Comparison of ENCODE assay signal across 15 cellular contexts in genomic region chr10:120011359-120012132, GRCh38.
DNase-seq lines count a peak whose midpoint lies in the region; ATAC-seq, FAIRE-seq and TF ChIP-seq lines count a peak whose summit lies in the region.
"Had no signal": no experiment of that assay in that cellular context is flagged by ENCODE, and none has a peak within 500 bp of the region (broad histone marks: within the 10 kb centered on the region; RNA-seq: fewer than 3 reads in every experiment).

No MANE protein-coding gene starts in this region.

- H3K4me2 ChIP-seq in SK-N-SH (no peak overlapping the region), H1 (ENCODE audit: insufficient read depth in 1 of 2, low read depth in 2 of 2, low read length in 2 of 2) (peak overlapping the region in 1 of 2 experiments; percentile 29; a peak in 1 of 4 replicates)

- H3K4ac ChIP-seq in H1 (replicated peaks; ENCODE audit: insufficient read length, low read depth, low read length), result no peak overlapping the region

- POLR2A ChIA-PET in SK-N-SH (lab: Yijun Ruan, JAX) (no interaction called here), H1 (lab: Charles Lee; ENCODE audit: partially characterized antibody) (interaction anchor here (1.5 kb wide), 1 partner anchor 173 kb away, joined by 3 read pairs; no protein-coding TSS in a partner anchor)
- POLR2A ChIA-PET in activated CD4-positive, alpha-beta memory T cell treated with anti-CD3 and anti-CD28 coated beads, Interleukin-2, amount 10 ng/mL, durations not matched to agents 7 days and 5 days (lab: Charles Lee), result no interaction called here

- no peaks in the 10 kb centered on the region for H3K36me3 Mint-ChIP-seq in activated CD4-positive, alpha-beta memory T cell treated with anti-CD3 and anti-CD28 coated beads, Interleukin-2, amount 10 ng/mL, durations not matched to agents 7 days and 5 days (ENCODE audit: low read depth)
- H3K36me3 Mint-ChIP-seq in CD14-positive monocyte, result no peaks in the 10 kb centered on the region

- intact Hi-C loops in left lung (cut with DNase I) (no loop called here), transverse colon (cut with DNase I; ENCODE audit: low total_unique reads) (no loop called here), CD14-positive monocyte (cut with micrococcal nuclease) (no loop called here)

- no peak overlapping the region for H2BK15ac ChIP-seq in H1 (ENCODE audit: low read length)

- in situ Hi-C loops in transverse colon (cut with MboI; ENCODE audit: low pct_ligation_motif_present in 1 of 4, low pct_unique_long_range_greater_than_20kb in 1 of 4, low sequenced_read_pairs in 3 of 4), result no loop called here

- TF ChIP-seq POLR2A in H1 (IDR thresholded peaks at IDR 0.05; ENCODE audit: control extremely low read depth in 1 of 2, low read depth in 2 of 2, low read length in 2 of 2) (no peak), transverse colon (IDR thresholded peaks at IDR 0.05) (no peak)

- H3K9ac ChIP-seq in SK-N-SH, result no peak overlapping the region
- H3K9ac ChIP-seq in H1 (replicated peaks in 1 of 4; ENCODE audit: extremely low read depth in 1 of 4, low read depth in 3 of 4, low read length in 3 of 4), result no peak overlapping the region

- no peak overlapping the region for H2BK5ac ChIP-seq in H1 (ENCODE audit: low read depth, low read length)

- H3K4me3 ChIP-seq in SK-N-SH (ENCODE audit: low read depth in 2 of 2, low read length in 1 of 2) (no peak overlapping the region), H1 (ENCODE audit: extremely low read depth in 1 of 4, insufficient read depth in 2 of 4, low read depth in 3 of 4, low read length in 4 of 4) (no peak overlapping the region), left lung (no peak overlapping the region), transverse colon (no peak overlapping the region)
- H3K4me3 ChIP-seq: coronary artery, psoas muscle had no signal

- H3K27ac ChIP-seq in SK-N-SH (ENCODE audit: low read depth in 2 of 2, low read length in 1 of 2), result no peak overlapping the region
- no peak overlapping the region for H3K27ac ChIP-seq in H1 (ENCODE audit: low read depth, low read length)
- no peak overlapping the region for H3K27ac ChIP-seq in left lung
- H3K27ac ChIP-seq in transverse colon, result no peak overlapping the region
- H3K27ac ChIP-seq: coronary artery, psoas muscle had no signal

- no peak overlapping the region for H3K4me3 Mint-ChIP-seq in activated CD4-positive, alpha-beta memory T cell treated with anti-CD3 and anti-CD28 coated beads, Interleukin-2, amount 10 ng/mL, durations not matched to agents 7 days and 5 days
- peak overlapping the region in 1 of 2 donors; percentile 68 for H3K4me3 Mint-ChIP-seq in CD14-positive monocyte

- H3K79me2 ChIP-seq in SK-N-SH (ENCODE audit: insufficient read depth) (no peaks in the 10 kb centered on the region), H1 (ENCODE audit: control insufficient read depth in 1 of 2, insufficient read depth in 2 of 2, low read length in 2 of 2) (no peaks in the 10 kb centered on the region)

- H4K20me1 ChIP-seq in SK-N-SH (ENCODE audit: insufficient read depth) (no peaks in the 10 kb centered on the region), H1 (replicated peaks in 1 of 2; ENCODE audit: control insufficient read depth in 1 of 2, insufficient read depth in 2 of 2, low read length in 2 of 2) (no peaks in the 10 kb centered on the region)

- no peak for ATAC-seq in SK-N-SH treated with all-trans-retinoic acid at 6 μM for 48 hours
- peak; percentile 35 for ATAC-seq in left lung
- ATAC-seq: left cardiac atrium, psoas muscle had no signal

- H2AFZ ChIP-seq in SK-N-SH (ENCODE audit: low read depth) (no peak overlapping the region), H1 (ENCODE audit: low read length) (peak overlapping the region; percentile 64)

- H2BK20ac ChIP-seq in H1 (ENCODE audit: low read length), result no peak overlapping the region

- H4K8ac ChIP-seq in H1 (ENCODE audit: extremely low read depth, insufficient read depth, low read length), result peak overlapping the region; percentile 60

- H3K56ac ChIP-seq in H1 (replicated peaks; ENCODE audit: insufficient read length, low read depth, low read length), result no peak overlapping the region

- TF ChIP-seq CTCF in SK-N-SH (IDR thresholded peaks at IDR 0.05), result no peak
- peak; percentile 30 to 49 (median 47) for TF ChIP-seq CTCF in H1 (IDR thresholded peaks at IDR 0.05; ENCODE audit: control extremely low read depth in 1 of 3, insufficient read depth in 1 of 3, low read depth in 1 of 3, low read length in 3 of 3)
- TF ChIP-seq CTCF in left lung (IDR thresholded peaks at IDR 0.05), result no peak
- peak in 2 of 5 experiments; percentile 18 to 29 for TF ChIP-seq CTCF in transverse colon (IDR thresholded peaks at IDR 0.05)
- TF ChIP-seq CTCF in CD14-positive monocyte (IDR thresholded peaks at IDR 0.05), result no peak

- H2BK12ac ChIP-seq in H1 (ENCODE audit: low read depth, low read length), result no peak overlapping the region

- no peak for FAIRE-seq in H1 (lab: Jason Lieb, UNC)

- H3K79me1 ChIP-seq in H1 (ENCODE audit: low read depth, low read length), result no peaks in the 10 kb centered on the region

- H3K9me2 ChIP-seq in SK-N-SH, result no peaks in the 10 kb centered on the region

- H3K4me1 Mint-ChIP-seq in activated CD4-positive, alpha-beta memory T cell treated with anti-CD3 and anti-CD28 coated beads, Interleukin-2, amount 10 ng/mL, durations not matched to agents 7 days and 5 days, result no peaks in the 10 kb centered on the region
- no peaks in the 10 kb centered on the region for H3K4me1 Mint-ChIP-seq in CD14-positive monocyte

- DNase-seq in SK-N-SH, result peak; percentile 18
- peak; percentile 23 to 81 for DNase-seq in H1 (ENCODE audit: low read depth in 1 of 2, low spot score in 2 of 2)
- peak in 1 of 2 donors; percentile 69 for DNase-seq in left lung
- peak; percentile 37 for DNase-seq in transverse colon
- no peak for DNase-seq in NOMO-1 (lab: John Stamatoyannopoulos, UW; ENCODE audit: unreplicated experiment in 2 of 2)
- no peak for DNase-seq in activated CD4-positive, alpha-beta memory T cell treated with anti-CD3 and anti-CD28 coated beads, Interleukin-2, amount 10 ng/mL, durations not matched to agents 7 days and 5 days
- no peak for DNase-seq in CD14-positive monocyte (ENCODE audit: low spot score)
- DNase-seq: activated CD8-positive, alpha-beta memory T cell treated with anti-CD3 and anti-CD28 coated beads, Interleukin-2, amount 50 U/mL, for 4 hours; activated naive CD4-positive, alpha-beta T cell treated with Interleukin-2 at 50 U/mL for 16 hours; left cardiac atrium; NCI-H1436; stimulated activated naive CD4-positive, alpha-beta T cell treated with Interleukin-2 at 50 U/mL for 16 hours had no signal

- H3F3A ChIP-seq in SK-N-SH (replicated peaks; ENCODE audit: insufficient read depth), result no peaks in the 10 kb centered on the region

- TF ChIP-seq EP300 in SK-N-SH (IDR thresholded peaks at IDR 0.05; ENCODE audit: borderline replicate concordance in 1 of 2, low read depth in 1 of 2, low read length in 1 of 2) (no peak), H1 (IDR thresholded peaks at IDR 0.05; ENCODE audit: borderline replicate concordance in 1 of 2, low read depth in 2 of 2, low read length in 2 of 2) (no peak), transverse colon (IDR thresholded peaks at IDR 0.05; ENCODE audit: low read depth) (no peak)

- H3K9me3 ChIP-seq in SK-N-SH (no peaks in the 10 kb centered on the region), H1 (ENCODE audit: insufficient read depth in 2 of 2, low read depth in 1 of 2, low read length in 1 of 2) (no peaks in the 10 kb centered on the region), left lung (no peaks in the 10 kb centered on the region), transverse colon (no peaks in the 10 kb centered on the region)
- H3K9me3 ChIP-seq: psoas muscle had no signal

- H3K4me1 ChIP-seq in SK-N-SH (ENCODE audit: control insufficient read depth in 1 of 2, insufficient read depth in 2 of 2, low read depth in 1 of 2, low read length in 1 of 2) (peaks cover 0 to 3% of the 10 kb centered on the region in 2 experiments; a peak in 1 of 4 replicates), H1 (replicated peaks in 1 of 4; ENCODE audit: control insufficient read depth in 3 of 4, insufficient read depth in 4 of 4, low read length in 3 of 4) (no peaks in the 10 kb centered on the region), left lung (no peaks in the 10 kb centered on the region), transverse colon (peaks cover 0 to 6% (median 0%) of the 10 kb centered on the region in 4 donors)
- H3K4me1 ChIP-seq: psoas muscle had no signal

- TF ChIP-seq RAD21 in SK-N-SH (IDR thresholded peaks at IDR 0.05; ENCODE audit: low read length) (no peak), H1 (IDR thresholded peaks at IDR 0.05 in 1 of 2, conservative IDR thresholded peaks at IDR 0.05 in 1 of 2; ENCODE audit: low read depth in 2 of 2, low read length in 2 of 2) (peak; percentile 60 to 78)

- no peak overlapping the region for H3K18ac ChIP-seq in H1 (ENCODE audit: extremely low read depth, low read length)

- peak overlapping the region; percentile 37 for H4K91ac ChIP-seq in H1 (replicated peaks; ENCODE audit: insufficient read length, low read length)

- peaks cover 19% of the 10 kb centered on the region for H3K27me3 Mint-ChIP-seq in activated CD4-positive, alpha-beta memory T cell treated with anti-CD3 and anti-CD28 coated beads, Interleukin-2, amount 10 ng/mL, durations not matched to agents 7 days and 5 days
- H3K27me3 Mint-ChIP-seq in CD14-positive monocyte (ENCODE audit: low read depth in 3 of 3), result peaks cover 26 to 37% (median 28%) of the 10 kb centered on the region in 3 donors

- H3K23me2 ChIP-seq in H1 (ENCODE audit: low read depth, low read length), result no peaks in the 10 kb centered on the region

- WGBS in SK-N-SH (ENCODE audit: low lambda C conversion rate), result 65% methylated on average over 28 of the region's 43 CpGs
- 87% methylated on average over 40 of the region's 43 CpGs; no CpG with 5 or more reads in 1 of the 2 experiments for WGBS in H1 (ENCODE audit: extremely low coverage in 1 of 2, insufficient coverage in 1 of 2, insufficient read length in 1 of 2, insufficient replicate concordance in 2 of 2, low coverage in 1 of 2, low lambda C conversion rate in 2 of 2, missing lambda C conversion rate in 1 of 2), 2 experiments
- 35 to 55% methylated on average over 7 to 43 of the region's 43 CpGs for WGBS in transverse colon (ENCODE audit: low coverage in 1 of 2), 2 donors

- H4K5ac ChIP-seq in H1 (ENCODE audit: insufficient read length, low read depth, low read length), result no peak overlapping the region

- H3K36me3 ChIP-seq in SK-N-SH (replicated peaks in 1 of 2; ENCODE audit: control insufficient read depth in 1 of 2, insufficient read depth in 2 of 2, low read length in 1 of 2), result no peaks in the 10 kb centered on the region
- H3K36me3 ChIP-seq in H1 (ENCODE audit: control insufficient read depth in 2 of 4, insufficient read depth in 4 of 4, low read length in 3 of 4), result no peaks in the 10 kb centered on the region
- no peaks in the 10 kb centered on the region for H3K36me3 ChIP-seq in left lung
- no peaks in the 10 kb centered on the region for H3K36me3 ChIP-seq in transverse colon

- no peaks in the 10 kb centered on the region for H3K27me3 ChIP-seq in SK-N-SH (ENCODE audit: insufficient read depth)
- H3K27me3 ChIP-seq in H1 (replicated peaks in 1 of 4; ENCODE audit: control insufficient read depth in 3 of 4, extremely low read depth in 1 of 4, insufficient read depth in 3 of 4, low read length in 3 of 4), result no peaks in the 10 kb centered on the region
- H3K27me3 ChIP-seq in left lung, result peaks cover 0 to 52% of the 10 kb centered on the region in 2 donors
- H3K27me3 ChIP-seq in transverse colon, result peaks cover 17% of the 10 kb centered on the region

- no peak overlapping the region for H2AK5ac ChIP-seq in H1 (ENCODE audit: low read depth, low read length)

- CTCF ChIA-PET in SK-N-SH (lab: Yijun Ruan, JAX), result interaction anchor here (1.3 kb wide), 1 partner anchor 325 kb away, joined by 3 read pairs; no protein-coding TSS in a partner anchor
- CTCF ChIA-PET in H1 (lab: Charles Lee; ENCODE audit: partially characterized antibody), result interaction anchor here (0.7 to 2.5 kb wide), 16 partner anchors 10 to 326 kb away, joined by 3 to 30 read pairs (median 4); no protein-coding TSS in a partner anchor
- CTCF ChIA-PET in activated CD4-positive, alpha-beta memory T cell treated with anti-CD3 and anti-CD28 coated beads, Interleukin-2, amount 10 ng/mL, durations not matched to agents 7 days and 5 days (lab: Charles Lee), result no interaction called here

- H3K9me3 Mint-ChIP-seq in activated CD4-positive, alpha-beta memory T cell treated with anti-CD3 and anti-CD28 coated beads, Interleukin-2, amount 10 ng/mL, durations not matched to agents 7 days and 5 days, result no peaks in the 10 kb centered on the region
- peaks cover 0 to 9% (median 6%) of the 10 kb centered on the region in 7 donors for H3K9me3 Mint-ChIP-seq in CD14-positive monocyte

- no peak overlapping the region for H3K27ac Mint-ChIP-seq in activated CD4-positive, alpha-beta memory T cell treated with anti-CD3 and anti-CD28 coated beads, Interleukin-2, amount 10 ng/mL, durations not matched to agents 7 days and 5 days
- no peak overlapping the region for H3K27ac Mint-ChIP-seq in CD14-positive monocyte

- no peak overlapping the region for H2BK120ac ChIP-seq in H1 (replicated peaks; ENCODE audit: low read depth, low read length)

- no peak overlapping the region for H3K23ac ChIP-seq in H1 (ENCODE audit: insufficient read length)

- no peak overlapping the region for H3K14ac ChIP-seq in H1 (ENCODE audit: insufficient read length)

Comparison
In these comparisons a context has a peak if more than half of its experiments do, and no peak if none do; other contexts are left out.
1. DNase-seq: peak in SK-N-SH (single experiment), H1 (2 of 2) and transverse colon (single experiment); none in NOMO-1 (0 of 2), activated CD4-positive, alpha-beta memory T cell treated with anti-CD3 and anti-CD28 coated beads, Interleukin-2, amount 10 ng/mL, durations not matched to agents 7 days and 5 days (single experiment) and CD14-positive monocyte (single experiment).
2. CTCF ChIP-seq: peak in H1 (3 of 3); none in SK-N-SH (single experiment), left lung (0 of 2) and CD14-positive monocyte (single experiment).
3. Of the 17 proteins assayed by ChIP-seq in both H1 and SK-N-SH: peak only in H1: CTCF and RAD21; only in SK-N-SH: none; in both: none; in neither: 15.